In genomic region chr22:35608088-35608487, GRCh38 we compare ENCODE assay signal across 1 cellular context.
TF ChIP-seq lines count a peak whose summit lies in the region.

No MANE protein-coding gene starts in this region.

TF ChIP-seq in SK-N-SH, 30 proteins besides CTCF, POLR2A, EP300 and RAD21:
- TF ChIP-seq NFIC (IDR thresholded peaks at IDR 0.05; ENCODE audit: borderline replicate concordance): peak; percentile 27; the same call in 1 of the 2 replicates
- TF ChIP-seq RCOR1 (IDR thresholded peaks at IDR 0.05; ENCODE audit: low read length): no peak
- no peak; the same call in 1 of the 2 replicates for TF ChIP-seq JUND (IDR thresholded peaks at IDR 0.05)
- no peak for TF ChIP-seq SIN3A (IDR thresholded peaks at IDR 0.05; ENCODE audit: borderline replicate concordance, low read depth, low read length)
- no peak for TF ChIP-seq FOSL2 (IDR thresholded peaks at IDR 0.05; ENCODE audit: borderline replicate concordance, low read depth)
- TF ChIP-seq PBX3 (IDR thresholded peaks at IDR 0.05): peak; percentile 69; the same call in 1 of the 2 replicates
- peak; percentile 94 for TF ChIP-seq TCF12 (IDR thresholded peaks at IDR 0.05)
- peak; percentile 61; the same call in 1 of the 2 replicates for TF ChIP-seq POLR2AphosphoS5 (IDR thresholded peaks at IDR 0.05; ENCODE audit: low read depth, low read length)
- no peak for TF ChIP-seq GABPA (IDR thresholded peaks at IDR 0.05; ENCODE audit: low read depth)
- TF ChIP-seq CHD2 (IDR thresholded peaks at IDR 0.05; ENCODE audit: low read length, partially characterized antibody): no peak
TF ChIP-seq in SK-N-SH: peak in this region for 4.
